Comparison of ENCODE assay signal across 8 cellular contexts in genomic region chr1:14113841-14114567, GRCh38.
DNase-seq lines count a peak whose midpoint lies in the region; ATAC-seq and TF ChIP-seq lines count a peak whose summit lies in the region.

No MANE protein-coding gene starts in this region.

- no peak for ATAC-seq in GM18511 (IDR thresholded peaks at IDR 0.05; ENCODE audit: unreplicated experiment)

- H3K27ac ChIP-seq in temporal lobe (ENCODE audit: low read depth, low read length) = peak overlapping the region; percentile 42

- DNase-seq in NCI-H146 (lab: John Stamatoyannopoulos, UW) (peak; percentile 85), anterior cingulate cortex (lab: John Stamatoyannopoulos, UW) (peak in 53 of 58 donors; percentile 3 to 78 (median 53)), iPS-NIHi11 (ENCODE audit: low spot score) (peak; percentile 78), GM19240 (ENCODE audit: insufficient read length, low spot score) (no peak), GF-D8 (lab: John Stamatoyannopoulos, UW) (no peak)

- TF ChIP-seq CTCF in GM12872 (IDR thresholded peaks at IDR 0.05; ENCODE audit: insufficient read depth, low read depth, low read length) = peak; percentile 50

Comparison
In these comparisons a context has a peak if more than half of its experiments do, and no peak if none do; other contexts are left out.
1. DNase-seq: peak in NCI-H146 (single experiment), anterior cingulate cortex (53 of 58) and iPS-NIHi11 (single experiment); none in GM19240 (single experiment) and GF-D8 (single experiment).